ENCODE assay signal across 18 cellular contexts in genomic region chr1:59568158-59568935, GRCh38.
DNase-seq lines count a peak whose midpoint lies in the region; ATAC-seq, FAIRE-seq and TF ChIP-seq lines count a peak whose summit lies in the region.
"Had no signal": no experiment of that assay in that cellular context is flagged by ENCODE, and none has a peak within 500 bp of the region (broad histone marks: within the 10 kb centered on the region; RNA-seq: fewer than 3 reads in every experiment).

No MANE protein-coding gene starts in this region.

- no peak overlapping the region for H3K18ac ChIP-seq in H9 (ENCODE audit: insufficient read length, low read depth, low read length)

- H3K9me3 ChIP-seq in AG04450 (ENCODE audit: control insufficient read depth, insufficient read depth, low read length), result no peaks in the 10 kb centered on the region; the same call in 1 of the 2 replicates
- no peaks in the 10 kb centered on the region for H3K9me3 ChIP-seq in H9 (ENCODE audit: control insufficient read depth, low read depth, low read length)
- no peaks in the 10 kb centered on the region for H3K9me3 ChIP-seq in body of pancreas
- H3K9me3 ChIP-seq: prostate gland had no signal

- H4K91ac ChIP-seq in H9 (ENCODE audit: insufficient read length, low read depth, low read length), result no peak overlapping the region

- no peak overlapping the region for H4K8ac ChIP-seq in H9 (replicated peaks; ENCODE audit: insufficient read length, low read depth, low read length)

- no peak overlapping the region for H3K4me2 ChIP-seq in H9 (ENCODE audit: insufficient read depth, insufficient read length, low read length)

- TF ChIP-seq CTCF in AG04450 (IDR thresholded peaks at IDR 0.05; ENCODE audit: low read depth, low read length), result peak; percentile 23; the same call in 1 of the 2 replicates
- peak; percentile 35; the same call in 2 of the 3 replicates for TF ChIP-seq CTCF in H9 (conservative IDR thresholded peaks at IDR 0.05)
- TF ChIP-seq CTCF in foreskin keratinocyte (conservative IDR thresholded peaks at IDR 0.05), result peak; percentile 48
- peak in 2 of 7 experiments; percentile 7 to 24 for TF ChIP-seq CTCF in body of pancreas (IDR thresholded peaks at IDR 0.05)

- H2BK5ac ChIP-seq in H9 (ENCODE audit: insufficient read length, low read length), result no peak overlapping the region

- ATAC-seq in foreskin keratinocyte, result no peak
- ATAC-seq in body of pancreas, result no peak
- ATAC-seq: activated CD4-positive, CD25-positive, alpha-beta regulatory T cell treated with anti-CD3 and anti-CD28 coated beads, Interleukin-2, amount 50 U/mL, for 24 hours had no signal

- no peak overlapping the region for H3K9ac ChIP-seq in H9 (ENCODE audit: extremely low read depth, insufficient read length, low read length)

- H2BK20ac ChIP-seq in H9 (ENCODE audit: low read depth, low read length, poor library complexity, severe bottlenecking), result no peak overlapping the region

- H3K4me3 Mint-ChIP-seq in H9, result no peak overlapping the region
- no peak overlapping the region for H3K4me3 Mint-ChIP-seq in activated naive CD4-positive, alpha-beta T cell treated with anti-CD3 and anti-CD28 coated beads, Interleukin-2, amount 10 ng/mL, durations not matched to agents 7 days and 5 days
- H3K4me3 Mint-ChIP-seq: activated T-cell treated with anti-CD3 and anti-CD28 coated beads, Interleukin-2, amount 50 U/mL, for 24 hours had no signal

- DNase-seq in AG04450 (ENCODE audit: low read depth, low spot score), result no peak
- no peak for DNase-seq in H9
- peak; percentile 53 for DNase-seq in amniotic epithelial cell (ENCODE audit: low read depth)
- DNase-seq in foreskin keratinocyte, result peak in 1 of 2 donors; percentile 25
- no peak for DNase-seq in activated CD4-positive, alpha-beta T cell treated with anti-CD3 and anti-CD28 coated beads for 4 hours
- no peak for DNase-seq in body of pancreas
- DNase-seq in activated naive CD4-positive, alpha-beta T cell treated with anti-CD3 and anti-CD28 coated beads, Interleukin-2, amount 10 ng/mL, durations not matched to agents 7 days and 5 days, result no peak
- DNase-seq in urothelium cell line (ENCODE audit: low spot score), result no peak
- DNase-seq: activated T-cell treated with anti-CD3 and anti-CD28 coated beads, Interleukin-2, amount 50 U/mL, for 24 hours; amygdala; C1 segment of cervical spinal cord; GDM1; NCI-H2029 treated with DMSO at 0.1 percent for 48 hours; stimulated activated CD4-positive, alpha-beta T cell treated with anti-CD3 and anti-CD28 coated beads, Interleukin-2, amount 100 ng/mL, for 48 hours; stimulated activated naive CD4-positive, alpha-beta T cell had no signal

- H3K27me3 ChIP-seq in AG04450 (ENCODE audit: control insufficient read depth, insufficient read depth, low read length), result no peaks in the 10 kb centered on the region
- no peaks in the 10 kb centered on the region for H3K27me3 ChIP-seq in H9 (ENCODE audit: insufficient read depth, low read length)
- H3K27me3 ChIP-seq in foreskin keratinocyte, result no peaks in the 10 kb centered on the region
- no peaks in the 10 kb centered on the region for H3K27me3 ChIP-seq in body of pancreas

- H2AK5ac ChIP-seq in H9 (ENCODE audit: insufficient read length, low read length), result no peak overlapping the region

- H3K23me2 ChIP-seq in H9 (ENCODE audit: insufficient read length, low read depth, low read length, poor library complexity, severe bottlenecking), result no peaks in the 10 kb centered on the region

- no peak overlapping the region for H3K27ac Mint-ChIP-seq in H9
- H3K27ac Mint-ChIP-seq in activated naive CD4-positive, alpha-beta T cell treated with anti-CD3 and anti-CD28 coated beads, Interleukin-2, amount 10 ng/mL, durations not matched to agents 7 days and 5 days, result no peak overlapping the region
- H3K27ac Mint-ChIP-seq: activated T-cell treated with anti-CD3 and anti-CD28 coated beads, Interleukin-2, amount 50 U/mL, for 24 hours had no signal

- no peak overlapping the region for H3K23ac ChIP-seq in H9 (ENCODE audit: insufficient read length, low read depth, low read length)

- WGBS in H9 (ENCODE audit: extremely low coverage, insufficient read length, low lambda C conversion rate), result no CpG with 5 or more reads among the region's 6 CpGs
- 83 to 86% methylated on average over 6 of the region's 6 CpGs for WGBS in body of pancreas, 2 donors

- no peaks in the 10 kb centered on the region for H3K79me2 ChIP-seq in H9 (ENCODE audit: insufficient read depth, low read length)

- no peaks in the 10 kb centered on the region for H4K20me1 ChIP-seq in H9 (ENCODE audit: control insufficient read depth, insufficient read depth, insufficient read length)

- no peak for FAIRE-seq in urothelium cell line (lab: Jason Lieb, UNC)
- FAIRE-seq: endometrium had no signal

- peaks cover 7 to 11% of the 10 kb centered on the region in 2 experiments for H3K4me1 Mint-ChIP-seq in H9
- H3K4me1 Mint-ChIP-seq in activated naive CD4-positive, alpha-beta T cell treated with anti-CD3 and anti-CD28 coated beads, Interleukin-2, amount 10 ng/mL, durations not matched to agents 7 days and 5 days, result peaks cover 38% of the 10 kb centered on the region

- no peak overlapping the region for H3K56ac ChIP-seq in H9 (ENCODE audit: insufficient read length, low read depth, low read length)

- H4K5ac ChIP-seq in H9 (ENCODE audit: insufficient read length, low read depth, low read length), result no peak overlapping the region

- no peak for TF ChIP-seq POLR2A in body of pancreas (IDR thresholded peaks at IDR 0.05)

- intact Hi-C loops in body of pancreas (cut with DNase I), result no loop called here

- H2BK12ac ChIP-seq in H9 (ENCODE audit: insufficient read length, low read depth, low read length), result no peak overlapping the region

- no peaks in the 10 kb centered on the region for H3K9me3 Mint-ChIP-seq in H9
- no peaks in the 10 kb centered on the region for H3K9me3 Mint-ChIP-seq in activated naive CD4-positive, alpha-beta T cell treated with anti-CD3 and anti-CD28 coated beads, Interleukin-2, amount 10 ng/mL, durations not matched to agents 7 days and 5 days
- H3K9me3 Mint-ChIP-seq: activated T-cell treated with anti-CD3 and anti-CD28 coated beads, Interleukin-2, amount 50 U/mL, for 24 hours had no signal

- H3K27ac ChIP-seq in AG04450 (ENCODE audit: low read depth, low read length) (no peak overlapping the region), H9 (ENCODE audit: insufficient read length, low read depth, low read length) (no peak overlapping the region), foreskin keratinocyte (no peak overlapping the region), body of pancreas (no peak overlapping the region)
- H3K27ac ChIP-seq: prostate gland had no signal

- CTCF ChIA-PET in AG04450 (lab: Charles Lee), result interaction anchor here (1.4 kb wide), 1 partner anchor 131 kb away, joined by 3 read pairs; no protein-coding TSS in a partner anchor
- CTCF ChIA-PET in activated naive CD4-positive, alpha-beta T cell treated with anti-CD3 and anti-CD28 coated beads, Interleukin-2, amount 10 ng/mL, durations not matched to agents 7 days and 5 days (lab: Charles Lee), result no interaction called here

- H3K36me3 Mint-ChIP-seq in H9 (ENCODE audit: insufficient read depth in 1 of 3, low read depth in 3 of 3), result peaks cover 0 to 2% (median 0%) of the 10 kb centered on the region in 3 experiments; a peak in 1 of 7 replicates
- H3K36me3 Mint-ChIP-seq in activated naive CD4-positive, alpha-beta T cell treated with anti-CD3 and anti-CD28 coated beads, Interleukin-2, amount 10 ng/mL, durations not matched to agents 7 days and 5 days, result no peaks in the 10 kb centered on the region

- H3T11ph ChIP-seq in H9 (ENCODE audit: low read length), result no peak overlapping the region

- no peak overlapping the region for H2BK120ac ChIP-seq in H9 (ENCODE audit: low read depth, low read length, poor library complexity, severe bottlenecking)

- H3K4me3 ChIP-seq in AG04450 (ENCODE audit: low read depth, low read length), result no peak overlapping the region
- no peak overlapping the region for H3K4me3 ChIP-seq in body of pancreas
- H3K4me3 ChIP-seq: prostate gland had no signal

- H3K14ac ChIP-seq in H9 (ENCODE audit: insufficient read depth, low read length), result no peak overlapping the region

- H3K27me3 Mint-ChIP-seq in H9 (ENCODE audit: low read depth), result no peaks in the 10 kb centered on the region
- H3K27me3 Mint-ChIP-seq in activated naive CD4-positive, alpha-beta T cell treated with anti-CD3 and anti-CD28 coated beads, Interleukin-2, amount 10 ng/mL, durations not matched to agents 7 days and 5 days, result peaks cover 19% of the 10 kb centered on the region
- H3K27me3 Mint-ChIP-seq: activated T-cell treated with anti-CD3 and anti-CD28 coated beads, Interleukin-2, amount 50 U/mL, for 24 hours had no signal

- no peak overlapping the region for H3K4ac ChIP-seq in H9 (ENCODE audit: low read depth, low read length)

- H3K4me1 ChIP-seq in H9 (ENCODE audit: insufficient read depth, low read length) (peaks cover 6% of the 10 kb centered on the region; the same call in 1 of the 2 replicates), foreskin keratinocyte (peaks cover 2% of the 10 kb centered on the region), body of pancreas (no peaks in the 10 kb centered on the region)
- H3K4me1 ChIP-seq: prostate gland had no signal

- no peak overlapping the region for H2AFZ ChIP-seq in H9 (ENCODE audit: low read length)

- H3K36me3 ChIP-seq in body of pancreas (replicated peaks in 1 of 2; ENCODE audit: insufficient read depth in 1 of 2, low read depth in 2 of 2), result no peaks in the 10 kb centered on the region
- H3K36me3 ChIP-seq: prostate gland had no signal

- no peaks in the 10 kb centered on the region for H3K79me1 ChIP-seq in H9 (ENCODE audit: insufficient read depth, low read depth, low read length, poor library complexity, severe bottlenecking)

- no peak overlapping the region for H2BK15ac ChIP-seq in H9 (ENCODE audit: low read depth, low read length)

- POLR2A ChIA-PET in AG04450 (lab: Yijun Ruan, JAX), result no interaction called here
